In genomic region chr1:155969377-155969791, GRCh38 we compare ENCODE assay signal across 11 cellular contexts. TPM values are rescaled to one million over a fixed set of nuclear protein-coding genes. Genes with fewer than 3 reads are reported as not detected.
DNase-seq lines count a peak whose midpoint lies in the region; ATAC-seq and TF ChIP-seq lines count a peak whose summit lies in the region.
"Had no signal": no experiment of that assay in that cellular context is flagged by ENCODE, and none has a peak within 500 bp of the region (broad histone marks: within the 10 kb centered on the region; RNA-seq: fewer than 3 reads in every experiment).

No MANE protein-coding gene starts in this region.

- no peak for TF ChIP-seq EP300 in stomach (IDR thresholded peaks at IDR 0.05)

- H3K27me3 Mint-ChIP-seq in T-helper 2 cell treated with Interferon-gamma antibody and Interleukin-4, amounts not matched to agents 5 μg/mL and 100 μg/mL, for 36 hours (ENCODE audit: low read depth): no peaks in the 10 kb centered on the region

- intact Hi-C loops in stomach (cut with DNase I; ENCODE audit: low total_unique reads): no loop called here

- H3K27ac Mint-ChIP-seq in T-helper 2 cell treated with Interferon-gamma antibody and Interleukin-4, amounts not matched to agents 5 μg/mL and 100 μg/mL, for 36 hours: peak overlapping the region; percentile 83
- H3K27ac Mint-ChIP-seq in activated naive CD4-positive, alpha-beta T cell treated with anti-CD3 and anti-CD28 coated beads, Interleukin-2, amount 50 U/mL, for 72 hours: peak overlapping the region; percentile 87 to 91

- H3K9me3 ChIP-seq in stomach (no peaks in the 10 kb centered on the region), BE2C (no peaks in the 10 kb centered on the region)
- H3K9me3 ChIP-seq: mucosa of descending colon had no signal

- no peak for TF ChIP-seq POLR2A in stomach (IDR thresholded peaks at IDR 0.05)

- peaks cover 34 to 73% (median 57%) of the 10 kb centered on the region in 4 donors for H3K36me3 ChIP-seq in stomach
- no peaks in the 10 kb centered on the region for H3K36me3 ChIP-seq in BE2C

- no peaks in the 10 kb centered on the region for H3K9me3 Mint-ChIP-seq in T-helper 2 cell treated with Interferon-gamma antibody and Interleukin-4, amounts not matched to agents 5 μg/mL and 100 μg/mL, for 36 hours
- H3K9me3 Mint-ChIP-seq in activated naive CD4-positive, alpha-beta T cell treated with anti-CD3 and anti-CD28 coated beads, Interleukin-2, amount 50 U/mL, for 72 hours: no peaks in the 10 kb centered on the region

- TF ChIP-seq CTCF in stomach (IDR thresholded peaks at IDR 0.05): no peak
- no peak for TF ChIP-seq CTCF in BE2C (IDR thresholded peaks at IDR 0.05; ENCODE audit: low read depth, low read length)

- H3K4me1 ChIP-seq in stomach: peaks cover 69 to 98% (median 81%) of the 10 kb centered on the region in 4 donors
- peaks cover 7% of the 10 kb centered on the region for H3K4me1 ChIP-seq in BE2C

- H3K27me3 ChIP-seq in layer of hippocampus (ENCODE audit: control insufficient read depth, insufficient read depth, low read length): no peaks in the 10 kb centered on the region
- no peaks in the 10 kb centered on the region for H3K27me3 ChIP-seq in stomach
- H3K27me3 ChIP-seq in BE2C: no peaks in the 10 kb centered on the region

- H3K4me3 Mint-ChIP-seq in T-helper 2 cell treated with Interferon-gamma antibody and Interleukin-4, amounts not matched to agents 5 μg/mL and 100 μg/mL, for 36 hours: peak overlapping the region; percentile 78

- no peak for ATAC-seq in activated naive CD4-positive, alpha-beta T cell treated with anti-CD3 and anti-CD28 coated beads, Interleukin-2, amount 50 U/mL, for 72 hours
- no peak for ATAC-seq in HG02840 (IDR thresholded peaks at IDR 0.05; ENCODE audit: low FRiP score, unreplicated experiment)

- H3K4me3 ChIP-seq in stomach: peak overlapping the region in 1 of 4 donors; percentile 19
- H3K4me3 ChIP-seq in BE2C (ENCODE audit: low read depth, low read length): no peak overlapping the region
- H3K4me3 ChIP-seq: mucosa of descending colon had no signal

- peak overlapping the region; percentile 95 for H3K27ac ChIP-seq in layer of hippocampus (ENCODE audit: low read depth, low read length)
- H3K27ac ChIP-seq in stomach: peak overlapping the region; percentile 12 to 98 (median 81)

- WGBS in stomach, 5 donors: 78 to 84% (median 80%) methylated on average over 8 to 9 of the region's 9 CpGs

- H3K4me1 Mint-ChIP-seq in T-helper 2 cell treated with Interferon-gamma antibody and Interleukin-4, amounts not matched to agents 5 μg/mL and 100 μg/mL, for 36 hours (ENCODE audit: low read depth): peaks cover 72% of the 10 kb centered on the region

- H3K36me3 Mint-ChIP-seq in T-helper 2 cell treated with Interferon-gamma antibody and Interleukin-4, amounts not matched to agents 5 μg/mL and 100 μg/mL, for 36 hours (ENCODE audit: low read depth): peaks cover 72% of the 10 kb centered on the region
- peaks cover 14 to 24% of the 10 kb centered on the region in 2 donors for H3K36me3 Mint-ChIP-seq in activated naive CD4-positive, alpha-beta T cell treated with anti-CD3 and anti-CD28 coated beads, Interleukin-2, amount 50 U/mL, for 72 hours

- DNase-seq in T-helper 2 cell treated with Interferon-gamma antibody and Interleukin-4, amounts not matched to agents 5 μg/mL and 100 μg/mL, for 36 hours (ENCODE audit: low spot score): no peak
- DNase-seq in T-helper 2 cell: no peak
- DNase-seq in activated naive CD4-positive, alpha-beta T cell treated with anti-CD3 and anti-CD28 coated beads, Interleukin-2, amount 50 U/mL, for 72 hours (ENCODE audit: low spot score in 2 of 2): no peak
- DNase-seq in stomach: no peak
- no peak for DNase-seq in COLO668 (lab: John Stamatoyannopoulos, UW; ENCODE audit: unreplicated experiment)
- DNase-seq in BE2C: no peak
- DNase-seq: ACHN, mucosa of descending colon had no signal

RNA-seq across cellular contexts. Expression of gene ARHGEF2, which starts 9.0 kb away (rescaled TPM):
- 100 to 1,000 TPM; 131 to 238 TPM for total RNA-seq in activated naive CD4-positive, alpha-beta T cell treated with anti-CD3 and anti-CD28 coated beads, Interleukin-2, amount 50 U/mL, for 72 hours
- total RNA-seq in stomach: 100 to 1,000 TPM in 3 of 5 donors, 10 to 100 TPM in 2; 34.8 to 376 (median 180) TPM
- polyA plus RNA-seq in stomach: 10 to 100 TPM; 20.4 to 27.6 (median 24.7) TPM
- 293 TPM for polyA plus RNA-seq in BE2C (2012; ENCODE audit: insufficient read depth, insufficient read length, low read depth)

RNA-seq across cellular contexts. Expression of gene RXFP4, which starts 27.9 kb away (rescaled TPM):
- not detected for total RNA-seq in activated naive CD4-positive, alpha-beta T cell treated with anti-CD3 and anti-CD28 coated beads, Interleukin-2, amount 50 U/mL, for 72 hours
- total RNA-seq in stomach: 10 to 100 TPM in 1 of 5 donors, not detected in 4; 50.4 TPM
- polyA plus RNA-seq in stomach: not detected
- polyA plus RNA-seq in BE2C (2012; ENCODE audit: insufficient read depth, insufficient read length, low read depth): 2.1 TPM
- total RNA-seq: epithelial cell of proximal tubule had no signal

RNA-seq across cellular contexts. Expression of gene KHDC4, which starts 35.2 kb away (rescaled TPM):
- total RNA-seq in activated naive CD4-positive, alpha-beta T cell treated with anti-CD3 and anti-CD28 coated beads, Interleukin-2, amount 50 U/mL, for 72 hours: 100 to 1,000 TPM in 1 of 2 donors, 10 to 100 TPM in 1; 81.2 to 100 TPM
- total RNA-seq in stomach: 100 to 1,000 TPM in 2 of 5 donors, 10 to 100 TPM in 3; 49.2 to 126 (median 78.4) TPM
- polyA plus RNA-seq in stomach: 10 to 100 TPM in 1 of 3 donors, 1 to 10 TPM in 2; 4.9 to 26.1 (median 9.3) TPM
- polyA plus RNA-seq in BE2C (2012; ENCODE audit: insufficient read depth, insufficient read length, low read depth): 44.7 TPM

RNA-seq across cellular contexts. Expression of gene SSR2, which starts 51.4 kb away (rescaled TPM):
- total RNA-seq in activated naive CD4-positive, alpha-beta T cell treated with anti-CD3 and anti-CD28 coated beads, Interleukin-2, amount 50 U/mL, for 72 hours: 100 to 1,000 TPM; 178 TPM
- total RNA-seq in stomach: 100 to 1,000 TPM in 4 of 5 donors, 10 to 100 TPM in 1; 67.1 to 354 (median 216) TPM
- 100 to 1,000 TPM; 223 to 309 (median 242) TPM for polyA plus RNA-seq in stomach
- 528 TPM for polyA plus RNA-seq in BE2C (2012; ENCODE audit: insufficient read depth, insufficient read length, low read depth)

RNA-seq across cellular contexts. Expression of gene RIT1, which starts 58.2 kb away (rescaled TPM):
- 10 to 100 TPM; 33.1 to 49.2 TPM for total RNA-seq in activated naive CD4-positive, alpha-beta T cell treated with anti-CD3 and anti-CD28 coated beads, Interleukin-2, amount 50 U/mL, for 72 hours
- 100 to 1,000 TPM in 1 of 5 donors, 10 to 100 TPM in 3, not detected in 1; 23.9 to 108 (median 48.2) TPM for total RNA-seq in stomach
- 10 to 100 TPM; 13.1 to 14.1 (median 13.8) TPM for polyA plus RNA-seq in stomach
- 9.3 TPM for polyA plus RNA-seq in BE2C (2012; ENCODE audit: insufficient read depth, insufficient read length, low read depth)
